12 cellular contexts compared by ENCODE assay signal in genomic region chr5:109053995-109054417, GRCh38.
DNase-seq lines count a peak whose midpoint lies in the region; ATAC-seq, FAIRE-seq and TF ChIP-seq lines count a peak whose summit lies in the region.
"Had no signal": no experiment of that assay in that cellular context is flagged by ENCODE, and none has a peak within 500 bp of the region (broad histone marks: within the 10 kb centered on the region; RNA-seq: fewer than 3 reads in every experiment).

No MANE protein-coding gene starts in this region.

- peak; percentile 28 for FAIRE-seq in GM12891 (lab: Jason Lieb, UNC)

- TF ChIP-seq POLR2A in GM12891 (IDR thresholded peaks at IDR 0.05; ENCODE audit: low read depth, low read length) (no peak), body of pancreas (IDR thresholded peaks at IDR 0.05) (no peak)

- in situ Hi-C loops in G401 (cut with HindIII; ENCODE audit: low sequenced_read_pairs): no loop called here

- intact Hi-C loops in body of pancreas (cut with DNase I): no loop called here
- intact Hi-C loops in upper lobe of right lung (cut with DNase I): no loop called here

- no peaks in the 10 kb centered on the region for H3K9me3 ChIP-seq in body of pancreas
- no peaks in the 10 kb centered on the region for H3K9me3 ChIP-seq in upper lobe of right lung

- H3K27ac ChIP-seq in body of pancreas (no peak overlapping the region), upper lobe of right lung (no peak overlapping the region)

- H3K4me1 ChIP-seq in body of pancreas: no peaks in the 10 kb centered on the region
- H3K4me1 ChIP-seq in upper lobe of right lung: no peaks in the 10 kb centered on the region

- DNase-seq in GM12891 (ENCODE audit: insufficient read length, low spot score) (no peak), fibroblast of the aortic adventitia (ENCODE audit: low read depth) (peak; percentile 59), body of pancreas (no peak), upper lobe of right lung (no peak), G401 (ENCODE audit: low spot score) (no peak)
- DNase-seq: activated CD4-positive, alpha-beta T cell treated with anti-CD3 and anti-CD28 coated beads, Interleukin-2, amount 10 ng/mL, durations not matched to agents 7 days and 5 days; activated naive CD4-positive, alpha-beta T cell treated with anti-CD3 and anti-CD28 coated beads, Interleukin-2, amount 50 U/mL, for 16 hours; KG1 had no signal

- TF ChIP-seq CTCF in fibroblast of the aortic adventitia (IDR thresholded peaks at IDR 0.05; ENCODE audit: insufficient read depth, low read length) (no peak), body of pancreas (IDR thresholded peaks at IDR 0.05) (no peak), upper lobe of right lung (IDR thresholded peaks at IDR 0.05) (no peak)

- H3K36me3 ChIP-seq in body of pancreas (replicated peaks in 1 of 2; ENCODE audit: insufficient read depth in 1 of 2, low read depth in 2 of 2): no peaks in the 10 kb centered on the region
- H3K36me3 ChIP-seq in upper lobe of right lung: no peaks in the 10 kb centered on the region

- 77 to 89% methylated on average over 4 of the region's 4 CpGs for WGBS in body of pancreas, 2 donors

- ATAC-seq in GM21515 (IDR thresholded peaks at IDR 0.05; ENCODE audit: unreplicated experiment) (peak; percentile 79), HG03457 (IDR thresholded peaks at IDR 0.05; ENCODE audit: unreplicated experiment) (peak; percentile 66), body of pancreas (no peak), upper lobe of right lung (no peak), HG03196 (IDR thresholded peaks at IDR 0.05; ENCODE audit: unreplicated experiment) (no peak)
- ATAC-seq: sciatic nerve had no signal

- no peak overlapping the region for H3K4me3 ChIP-seq in fibroblast of the aortic adventitia (ENCODE audit: low read depth, low read length)
- no peak overlapping the region for H3K4me3 ChIP-seq in body of pancreas
- H3K4me3 ChIP-seq in upper lobe of right lung: no peak overlapping the region

- H3K27me3 ChIP-seq in body of pancreas (no peaks in the 10 kb centered on the region), upper lobe of right lung (no peaks in the 10 kb centered on the region)

TF ChIP-seq in GM12891, 5 proteins besides CTCF, POLR2A, EP300 and RAD21:
- peak; percentile 96 for TF ChIP-seq SPI1 (IDR thresholded peaks at IDR 0.05; ENCODE audit: low read depth, low read length)
- TF ChIP-seq PAX5 (IDR thresholded peaks at IDR 0.05; ENCODE audit: insufficient read depth, low read length, severe bottlenecking): no peak
- no peak for TF ChIP-seq POLR2AphosphoS5 (IDR thresholded peaks at IDR 0.05; ENCODE audit: low read depth, low read length)
- TF ChIP-seq POU2F2 (IDR thresholded peaks at IDR 0.05; ENCODE audit: low read depth, low read length): no peak

Comparison
In these comparisons a context has a peak if more than half of its experiments do, and no peak if none do; other contexts are left out.
1. ATAC-seq: peak in GM21515 (single experiment) and HG03457 (single experiment); none in body of pancreas (single experiment), upper lobe of right lung (single experiment) and HG03196 (single experiment).